ENCODE assay signal across 22 cellular contexts in genomic region chr18:11658019-11658418, GRCh38. TPM values are rescaled to one million over a fixed set of nuclear protein-coding genes. Genes with fewer than 3 reads are reported as not detected.
DNase-seq lines count a peak whose midpoint lies in the region; ATAC-seq lines count a peak whose summit lies in the region.
"Had no signal": no experiment of that assay in that cellular context is flagged by ENCODE, and none has a peak within 500 bp of the region (broad histone marks: within the 10 kb centered on the region; RNA-seq: fewer than 3 reads in every experiment).

No MANE protein-coding gene starts in this region.

- intact Hi-C loops in activated CD4-positive, alpha-beta T cell treated with anti-CD3 and anti-CD28 coated beads, Interleukin-2, amount 10 ng/mL, durations not matched to agents 24 days and 14 days (cut with micrococcal nuclease) = loop anchor here (5.0 kb wide), 1 partner anchor 579 kb away; no protein-coding TSS in a partner anchor
- intact Hi-C loops in activated naive CD4-positive, alpha-beta T cell treated with anti-CD3 and anti-CD28 coated beads for 36 hours (cut with micrococcal nuclease) = loop anchor here (5.0 kb wide), 1 partner anchor 279 kb away; no protein-coding TSS in a partner anchor

- H3K27ac Mint-ChIP-seq in activated CD4-positive, alpha-beta T cell treated with anti-CD3 and anti-CD28 coated beads, Interleukin-2, amount 10 ng/mL, durations not matched to agents 24 days and 14 days = no peak overlapping the region
- H3K27ac Mint-ChIP-seq in activated naive CD4-positive, alpha-beta T cell treated with anti-CD3 and anti-CD28 coated beads for 36 hours = no peak overlapping the region
- H3K27ac Mint-ChIP-seq: CD4-positive, alpha-beta T cell; HFFc6; IgD-negative memory B cell had no signal

- CTCF ChIA-PET in activated naive CD4-positive, alpha-beta T cell treated with anti-CD3 and anti-CD28 coated beads for 36 hours (lab: Charles Lee) = interaction anchor here (3.4 kb wide), 1 partner anchor 381 kb away, joined by 14 read pairs; no protein-coding TSS in a partner anchor

- H3K4me3 Mint-ChIP-seq in activated CD4-positive, alpha-beta T cell treated with anti-CD3 and anti-CD28 coated beads, Interleukin-2, amount 10 ng/mL, durations not matched to agents 24 days and 14 days = no peak overlapping the region
- no peak overlapping the region for H3K4me3 Mint-ChIP-seq in activated naive CD4-positive, alpha-beta T cell treated with anti-CD3 and anti-CD28 coated beads for 36 hours
- H3K4me3 Mint-ChIP-seq: CD4-positive, alpha-beta T cell; HFFc6; IgD-negative memory B cell had no signal

- ATAC-seq in GM21390 (IDR thresholded peaks at IDR 0.05; ENCODE audit: unreplicated experiment) = no peak
- ATAC-seq: A549, HCT116, HepG2 had no signal

- H3K36me3 ChIP-seq in effector memory CD4-positive, alpha-beta T cell (ENCODE audit: control insufficient read depth, insufficient read depth, low read length) = no peaks in the 10 kb centered on the region

- H3K9me3 Mint-ChIP-seq in activated CD4-positive, alpha-beta T cell treated with anti-CD3 and anti-CD28 coated beads, Interleukin-2, amount 10 ng/mL, durations not matched to agents 24 days and 14 days = no peaks in the 10 kb centered on the region
- H3K9me3 Mint-ChIP-seq in activated naive CD4-positive, alpha-beta T cell treated with anti-CD3 and anti-CD28 coated beads for 36 hours = no peaks in the 10 kb centered on the region
- H3K9me3 Mint-ChIP-seq: CD4-positive, alpha-beta T cell; HFFc6; IgD-negative memory B cell had no signal

- no peaks in the 10 kb centered on the region for H3K27me3 ChIP-seq in effector memory CD4-positive, alpha-beta T cell (replicated peaks; ENCODE audit: control insufficient read depth, insufficient read depth, low read length, poor library complexity, severe bottlenecking)

- H3K4me3 ChIP-seq in effector memory CD4-positive, alpha-beta T cell (ENCODE audit: insufficient read depth, low read depth, low read length, poor library complexity, severe bottlenecking) = no peak overlapping the region
- H3K4me3 ChIP-seq: A549 had no signal

- H3K27ac ChIP-seq in epithelial cell of prostate = peak overlapping the region; percentile 58
- no peak overlapping the region for H3K27ac ChIP-seq in effector memory CD4-positive, alpha-beta T cell (ENCODE audit: insufficient read depth, low read length, poor library complexity, severe bottlenecking)
- H3K27ac ChIP-seq: 22Rv1, A549, C4-2B had no signal

- no peaks in the 10 kb centered on the region for H3K36me3 Mint-ChIP-seq in activated CD4-positive, alpha-beta T cell treated with anti-CD3 and anti-CD28 coated beads, Interleukin-2, amount 10 ng/mL, durations not matched to agents 24 days and 14 days (ENCODE audit: low read depth)
- H3K36me3 Mint-ChIP-seq in activated naive CD4-positive, alpha-beta T cell treated with anti-CD3 and anti-CD28 coated beads for 36 hours (ENCODE audit: low read depth) = no peaks in the 10 kb centered on the region
- H3K36me3 Mint-ChIP-seq: IgD-negative memory B cell had no signal

- DNase-seq in activated CD4-positive, alpha-beta T cell treated with anti-CD3 and anti-CD28 coated beads, Interleukin-2, amount 10 ng/mL, durations not matched to agents 24 days and 14 days = peak; percentile 24
- no peak for DNase-seq in activated CD4-positive, alpha-beta T cell treated with anti-CD3 and anti-CD28 coated beads, Interleukin-2, amount 50 U/mL, for 48 hours
- DNase-seq in epithelial cell of prostate (ENCODE audit: low read depth, low spot score) (no peak), mesenteric fat pad (ENCODE audit: low spot score) (peak; percentile 5)
- no peak for DNase-seq in activated naive CD4-positive, alpha-beta T cell treated with anti-CD3 and anti-CD28 coated beads for 36 hours
- DNase-seq in effector memory CD4-positive, alpha-beta T cell = no peak
- DNase-seq: AML-193; CD4-positive, alpha-beta T cell; DMS153; DMS79; GDM1; GOT3; H7; HFFc6 had no signal

- peaks cover 22% of the 10 kb centered on the region for H3K27me3 Mint-ChIP-seq in activated CD4-positive, alpha-beta T cell treated with anti-CD3 and anti-CD28 coated beads, Interleukin-2, amount 10 ng/mL, durations not matched to agents 24 days and 14 days
- H3K27me3 Mint-ChIP-seq in activated naive CD4-positive, alpha-beta T cell treated with anti-CD3 and anti-CD28 coated beads for 36 hours (ENCODE audit: low read depth) = peaks cover 37% of the 10 kb centered on the region

- no peaks in the 10 kb centered on the region for H3K9me3 ChIP-seq in effector memory CD4-positive, alpha-beta T cell (ENCODE audit: control insufficient read depth, low read length)
- H3K9me3 ChIP-seq: A549 had no signal

- H3K4me1 ChIP-seq in effector memory CD4-positive, alpha-beta T cell (ENCODE audit: control insufficient read depth, insufficient read depth, low read length, poor library complexity, severe bottlenecking) = no peaks in the 10 kb centered on the region
- H3K4me1 ChIP-seq: A549 had no signal

- H3K4me1 Mint-ChIP-seq in activated CD4-positive, alpha-beta T cell treated with anti-CD3 and anti-CD28 coated beads, Interleukin-2, amount 10 ng/mL, durations not matched to agents 24 days and 14 days = peaks cover 3% of the 10 kb centered on the region
- peaks cover 6% of the 10 kb centered on the region for H3K4me1 Mint-ChIP-seq in activated naive CD4-positive, alpha-beta T cell treated with anti-CD3 and anti-CD28 coated beads for 36 hours (ENCODE audit: low read depth)

RNA-seq across cellular contexts. Expression of gene GNAL, which starts 31.0 kb away (rescaled TPM):
- total RNA-seq in activated CD4-positive, alpha-beta T cell treated with anti-CD3 and anti-CD28 coated beads, Interleukin-2, amount 10 ng/mL, durations not matched to agents 24 days and 14 days = 0.36 and 0.40 TPM in 2 replicates
- 7.4 TPM for total RNA-seq in mesenteric fat pad
- total RNA-seq in activated naive CD4-positive, alpha-beta T cell treated with anti-CD3 and anti-CD28 coated beads for 36 hours = under 1 TPM in 1 of 2 experiments, not detected in 1; 0.05 TPM

RNA-seq across cellular contexts. Expression of gene SLC35G4, which starts 48.6 kb away (rescaled TPM):
- total RNA-seq in activated CD4-positive, alpha-beta T cell treated with anti-CD3 and anti-CD28 coated beads, Interleukin-2, amount 10 ng/mL, durations not matched to agents 24 days and 14 days = not detected in 2 replicates
- not detected for total RNA-seq in mesenteric fat pad
- not detected for total RNA-seq in activated naive CD4-positive, alpha-beta T cell treated with anti-CD3 and anti-CD28 coated beads for 36 hours
- total RNA-seq: CD4-positive, alpha-beta T cell; Daoy; H7; HepG2; HFFc6 had no signal

Comparison
In these comparisons a context has a peak if more than half of its experiments do, and no peak if none do; other contexts are left out.
1. DNase-seq: peak in activated CD4-positive, alpha-beta T cell treated with anti-CD3 and anti-CD28 coated beads, Interleukin-2, amount 10 ng/mL, durations not matched to agents 24 days and 14 days (single experiment) and mesenteric fat pad (single experiment); none in activated CD4-positive, alpha-beta T cell treated with anti-CD3 and anti-CD28 coated beads, Interleukin-2, amount 50 U/mL, for 48 hours (0 of 2), epithelial cell of prostate (single experiment), activated naive CD4-positive, alpha-beta T cell treated with anti-CD3 and anti-CD28 coated beads for 36 hours (single experiment) and effector memory CD4-positive, alpha-beta T cell (0 of 3).